15 cellular contexts compared by ENCODE assay signal in genomic region chr20:15075586-15075985, GRCh38.
DNase-seq lines count a peak whose midpoint lies in the region; ATAC-seq, FAIRE-seq and TF ChIP-seq lines count a peak whose summit lies in the region.
"Had no signal": no experiment of that assay in that cellular context is flagged by ENCODE, and none has a peak within 500 bp of the region (broad histone marks: within the 10 kb centered on the region; RNA-seq: fewer than 3 reads in every experiment).

No MANE protein-coding gene starts in this region.

- H3K9me3 ChIP-seq in mammary epithelial cell (replicated peaks; ENCODE audit: insufficient read depth, low read length) = no peaks in the 10 kb centered on the region
- no peaks in the 10 kb centered on the region for H3K9me3 ChIP-seq in breast epithelium
- no peaks in the 10 kb centered on the region for H3K9me3 ChIP-seq in H1 (ENCODE audit: insufficient read depth in 2 of 2, low read depth in 1 of 2, low read length in 1 of 2)
- H3K9me3 ChIP-seq: A549 had no signal

- H3K36me3 ChIP-seq in mammary epithelial cell (ENCODE audit: insufficient read depth, low read length) (no peaks in the 10 kb centered on the region), breast epithelium (no peaks in the 10 kb centered on the region), H1 (ENCODE audit: control insufficient read depth in 2 of 4, insufficient read depth in 4 of 4, low read length in 3 of 4) (no peaks in the 10 kb centered on the region)

- H2BK5ac ChIP-seq in H1 (ENCODE audit: low read depth, low read length) = no peak overlapping the region

- no peaks in the 10 kb centered on the region for H4K20me1 ChIP-seq in mammary epithelial cell (ENCODE audit: insufficient read depth, low read length)
- H4K20me1 ChIP-seq in H1 (replicated peaks in 1 of 2; ENCODE audit: control insufficient read depth in 1 of 2, insufficient read depth in 2 of 2, low read length in 2 of 2) = no peaks in the 10 kb centered on the region

- no peak for TF ChIP-seq CTCF in mammary epithelial cell (conservative IDR thresholded peaks at IDR 0.05 in 1 of 2, IDR thresholded peaks at IDR 0.05 in 1 of 2; ENCODE audit: extremely low read depth in 1 of 2, insufficient read depth in 1 of 2, low read depth in 1 of 2, low read length in 2 of 2)
- no peak for TF ChIP-seq CTCF in breast epithelium (IDR thresholded peaks at IDR 0.05)
- TF ChIP-seq CTCF in H1 (IDR thresholded peaks at IDR 0.05; ENCODE audit: control extremely low read depth in 1 of 3, insufficient read depth in 1 of 3, low read depth in 1 of 3, low read length in 3 of 3) = no peak
- TF ChIP-seq CTCF in nephron progenitor cell (IDR thresholded peaks at IDR 0.05) = no peak

- H3K4me3 ChIP-seq in mammary epithelial cell (replicated peaks in 1 of 3; ENCODE audit: insufficient read depth in 1 of 3, low read depth in 2 of 3, low read length in 3 of 3) (no peak overlapping the region), breast epithelium (no peak overlapping the region), H1 (ENCODE audit: extremely low read depth in 1 of 4, insufficient read depth in 2 of 4, low read depth in 3 of 4, low read length in 4 of 4) (no peak overlapping the region)
- H3K4me3 ChIP-seq: A549 had no signal

- no peak overlapping the region for H2AK5ac ChIP-seq in H1 (ENCODE audit: low read depth, low read length)

- H3K23me2 ChIP-seq in H1 (ENCODE audit: low read depth, low read length) = no peaks in the 10 kb centered on the region; the same call in 1 of the 2 replicates

- no peak overlapping the region for H4K8ac ChIP-seq in H1 (ENCODE audit: extremely low read depth, insufficient read depth, low read length)

- no peak overlapping the region for H3K18ac ChIP-seq in H1 (ENCODE audit: extremely low read depth, low read length)

- H3K27ac Mint-ChIP-seq in nephron progenitor cell = no peak overlapping the region
- H3K27ac Mint-ChIP-seq: CD8-positive, alpha-beta T cell had no signal

- H3K4ac ChIP-seq in H1 (replicated peaks; ENCODE audit: insufficient read length, low read depth, low read length) = no peak overlapping the region

- H2BK12ac ChIP-seq in H1 (ENCODE audit: low read depth, low read length) = no peak overlapping the region

- ATAC-seq in GM21786 (IDR thresholded peaks at IDR 0.05; ENCODE audit: unreplicated experiment) = no peak
- no peak for ATAC-seq in HG03342 (IDR thresholded peaks at IDR 0.05; ENCODE audit: unreplicated experiment)
- ATAC-seq: A549; CD8-positive, alpha-beta T cell had no signal

- H3K4me3 Mint-ChIP-seq in nephron progenitor cell = no peak overlapping the region
- H3K4me3 Mint-ChIP-seq: CD8-positive, alpha-beta T cell had no signal

- no peak overlapping the region for H3K9ac ChIP-seq in mammary epithelial cell (ENCODE audit: insufficient read depth, low read length)
- H3K9ac ChIP-seq in H1 (replicated peaks in 1 of 4; ENCODE audit: extremely low read depth in 1 of 4, low read depth in 3 of 4, low read length in 3 of 4) = no peak overlapping the region

- no TSS peak for BruUV-seq in mammary epithelial cell (replicated peaks; lab: Mats Ljungman, UMichigan)

- intact Hi-C loops in mammary epithelial cell (cut with micrococcal nuclease) (no loop called here), breast epithelium (cut with DNase I; ENCODE audit: low total_unique reads) (no loop called here)

- H3K4me1 ChIP-seq in mammary epithelial cell (ENCODE audit: insufficient read depth, low read length) (no peaks in the 10 kb centered on the region), breast epithelium (no peaks in the 10 kb centered on the region), H1 (replicated peaks in 1 of 4; ENCODE audit: control insufficient read depth in 3 of 4, insufficient read depth in 4 of 4, low read length in 3 of 4) (peaks cover 0 to 6% (median 3%) of the 10 kb centered on the region in 4 experiments; a peak in 4 of 7 replicates)
- H3K4me1 ChIP-seq: A549 had no signal

- H3K27me3 ChIP-seq in mammary epithelial cell (ENCODE audit: insufficient read depth, low read length) (no peaks in the 10 kb centered on the region), breast epithelium (no peaks in the 10 kb centered on the region), H1 (replicated peaks in 1 of 4; ENCODE audit: control insufficient read depth in 3 of 4, extremely low read depth in 1 of 4, insufficient read depth in 3 of 4, low read length in 3 of 4) (no peaks in the 10 kb centered on the region)

- TF ChIP-seq POLR2A in breast epithelium (IDR thresholded peaks at IDR 0.05) (no peak), H1 (IDR thresholded peaks at IDR 0.05; ENCODE audit: control extremely low read depth in 1 of 2, low read depth in 2 of 2, low read length in 2 of 2) (no peak)

- H4K5ac ChIP-seq in H1 (ENCODE audit: insufficient read length, low read depth, low read length) = no peak overlapping the region

- H3K27me3 Mint-ChIP-seq in nephron progenitor cell (ENCODE audit: low read depth, poor library complexity) = peaks cover 3% of the 10 kb centered on the region

- H2BK120ac ChIP-seq in H1 (replicated peaks; ENCODE audit: low read depth, low read length) = no peak overlapping the region

- H2BK15ac ChIP-seq in H1 (ENCODE audit: low read length) = no peak overlapping the region

- dilution Hi-C loops in mammary epithelial cell (cut with HindIII; ENCODE audit: low sequenced_read_pairs) = no loop called here

- H3K27ac ChIP-seq in mammary epithelial cell (ENCODE audit: insufficient read depth, low read depth, low read length) = no peak overlapping the region
- H3K27ac ChIP-seq in breast epithelium = no peak overlapping the region
- H3K27ac ChIP-seq in H1 (ENCODE audit: low read depth, low read length) = no peak overlapping the region
- H3K27ac ChIP-seq: 22Rv1, A549 had no signal

- H3K4me1 Mint-ChIP-seq in nephron progenitor cell = peaks cover 22% of the 10 kb centered on the region

- POLR2A ChIA-PET in H1 (lab: Charles Lee; ENCODE audit: partially characterized antibody) = no interaction called here

- H3K14ac ChIP-seq in H1 (ENCODE audit: insufficient read length) = no peak overlapping the region

- no peaks in the 10 kb centered on the region for H3K36me3 Mint-ChIP-seq in nephron progenitor cell (ENCODE audit: low read depth)
- H3K36me3 Mint-ChIP-seq: CD8-positive, alpha-beta T cell had no signal

- peak overlapping the region; percentile 31 for H2AFZ ChIP-seq in mammary epithelial cell (ENCODE audit: low read depth, low read length)
- no peak overlapping the region for H2AFZ ChIP-seq in H1 (ENCODE audit: low read length)

- H3K79me2 ChIP-seq in mammary epithelial cell (ENCODE audit: insufficient read depth, low read length) (no peaks in the 10 kb centered on the region), H1 (ENCODE audit: control insufficient read depth in 1 of 2, insufficient read depth in 2 of 2, low read length in 2 of 2) (no peaks in the 10 kb centered on the region)

- no peak for FAIRE-seq in H1 (lab: Jason Lieb, UNC)

- no peak for TF ChIP-seq RAD21 in H1 (IDR thresholded peaks at IDR 0.05 in 1 of 2, conservative IDR thresholded peaks at IDR 0.05 in 1 of 2; ENCODE audit: low read depth in 2 of 2, low read length in 2 of 2)

- H4K91ac ChIP-seq in H1 (replicated peaks; ENCODE audit: insufficient read length, low read length) = no peak overlapping the region

- H3K4me2 ChIP-seq in mammary epithelial cell (ENCODE audit: insufficient read depth, low read depth, low read length) (no peak overlapping the region), H1 (ENCODE audit: insufficient read depth in 1 of 2, low read depth in 2 of 2, low read length in 2 of 2) (no peak overlapping the region)
- H3K4me2 ChIP-seq: A549 had no signal

- H2BK20ac ChIP-seq in H1 (ENCODE audit: low read length) = no peak overlapping the region; the same call in 1 of the 2 replicates

- CTCF ChIA-PET in mammary epithelial cell (lab: Charles Lee; ENCODE audit: low non-redundant PET) (no interaction called here), H1 (lab: Charles Lee; ENCODE audit: partially characterized antibody) (no interaction called here)

- no peaks in the 10 kb centered on the region for H3K79me1 ChIP-seq in H1 (ENCODE audit: low read depth, low read length)

- H3K56ac ChIP-seq in H1 (replicated peaks; ENCODE audit: insufficient read length, low read depth, low read length) = no peak overlapping the region

- TF ChIP-seq EP300 in H1 (IDR thresholded peaks at IDR 0.05; ENCODE audit: borderline replicate concordance in 1 of 2, low read depth in 2 of 2, low read length in 2 of 2) = no peak

- in situ Hi-C loops in mammary epithelial cell (cut with MboI; ENCODE audit: low sequenced_read_pairs in 2 of 2) = no loop called here

- DNase-seq in mammary epithelial cell = no peak
- no peak for DNase-seq in breast epithelium (ENCODE audit: low spot score in 2 of 2)
- peak; percentile 10 for DNase-seq in NCI-H69 (lab: John Stamatoyannopoulos, UW)
- no peak for DNase-seq in H1 (ENCODE audit: low read depth in 1 of 2, low spot score in 2 of 2)
- DNase-seq in nephron progenitor cell = no peak
- DNase-seq: AML-193; Calu3; CD8-positive, alpha-beta T cell; DMS79 treated with DMSO at 0.1 percent for 48 hours; GF-D8; HCEC 1CT had no signal

- 96% methylated on average over 3 of the region's 3 CpGs for WGBS in mammary epithelial cell (ENCODE audit: low coverage, missing lambda C conversion rate)
- 97 to 100% methylated on average over 1 to 3 of the region's 3 CpGs for WGBS in H1 (ENCODE audit: extremely low coverage in 1 of 2, insufficient coverage in 1 of 2, insufficient read length in 1 of 2, insufficient replicate concordance in 2 of 2, low coverage in 1 of 2, low lambda C conversion rate in 2 of 2, missing lambda C conversion rate in 1 of 2), 2 experiments

- no peaks in the 10 kb centered on the region for H3K9me3 Mint-ChIP-seq in nephron progenitor cell
- H3K9me3 Mint-ChIP-seq: CD8-positive, alpha-beta T cell had no signal

- H3K23ac ChIP-seq in H1 (ENCODE audit: insufficient read length) = no peak overlapping the region

TF ChIP-seq in H1, 55 proteins besides CTCF, POLR2A, EP300 and RAD21:
- TF ChIP-seq KDM1A (IDR thresholded peaks at IDR 0.05; ENCODE audit: borderline replicate concordance, low read length) (no peak), TBP (IDR thresholded peaks at IDR 0.05; ENCODE audit: low read depth, low read length) (peak; percentile 74), SIX5 (IDR thresholded peaks at IDR 0.05; ENCODE audit: low read depth, low read length) (no peak)
TF ChIP-seq in H1: peak in this region for 1.
